In the genomic region with DNA sequence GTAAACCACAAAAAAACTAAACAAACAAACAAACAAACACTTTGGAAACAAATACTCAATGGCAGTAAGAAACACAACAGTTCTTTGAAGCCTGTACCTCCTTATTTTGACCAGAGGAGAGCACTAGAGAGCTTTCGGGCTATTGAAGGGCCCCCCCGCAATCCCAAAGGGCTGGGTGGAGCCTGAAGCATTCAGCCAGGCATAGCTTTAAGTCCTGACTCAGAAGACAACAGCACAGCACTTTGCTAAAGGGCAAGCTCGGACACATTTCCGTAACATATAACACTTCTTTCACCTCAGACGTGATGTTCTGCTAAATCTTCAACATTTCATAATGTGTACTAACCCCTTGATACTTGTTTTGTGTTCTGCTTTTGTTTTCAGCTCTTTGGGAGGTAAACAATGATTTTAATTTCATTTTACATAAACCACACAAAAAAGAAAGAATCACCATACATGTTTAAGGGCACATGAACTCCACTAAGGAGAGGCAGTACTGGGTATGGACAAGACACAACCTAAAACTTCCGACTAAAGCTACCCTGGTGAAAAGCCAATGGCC, we compare ENCODE assay signal across 1 cellular context.
TF ChIP-seq lines count a peak whose summit lies in the region.

No MANE protein-coding gene starts in this region.

TF ChIP-seq in HepG2, 621 proteins besides CTCF, POLR2A, EP300 and RAD21 (continued from another document):
- TF ChIP-seq, protein P1, sequence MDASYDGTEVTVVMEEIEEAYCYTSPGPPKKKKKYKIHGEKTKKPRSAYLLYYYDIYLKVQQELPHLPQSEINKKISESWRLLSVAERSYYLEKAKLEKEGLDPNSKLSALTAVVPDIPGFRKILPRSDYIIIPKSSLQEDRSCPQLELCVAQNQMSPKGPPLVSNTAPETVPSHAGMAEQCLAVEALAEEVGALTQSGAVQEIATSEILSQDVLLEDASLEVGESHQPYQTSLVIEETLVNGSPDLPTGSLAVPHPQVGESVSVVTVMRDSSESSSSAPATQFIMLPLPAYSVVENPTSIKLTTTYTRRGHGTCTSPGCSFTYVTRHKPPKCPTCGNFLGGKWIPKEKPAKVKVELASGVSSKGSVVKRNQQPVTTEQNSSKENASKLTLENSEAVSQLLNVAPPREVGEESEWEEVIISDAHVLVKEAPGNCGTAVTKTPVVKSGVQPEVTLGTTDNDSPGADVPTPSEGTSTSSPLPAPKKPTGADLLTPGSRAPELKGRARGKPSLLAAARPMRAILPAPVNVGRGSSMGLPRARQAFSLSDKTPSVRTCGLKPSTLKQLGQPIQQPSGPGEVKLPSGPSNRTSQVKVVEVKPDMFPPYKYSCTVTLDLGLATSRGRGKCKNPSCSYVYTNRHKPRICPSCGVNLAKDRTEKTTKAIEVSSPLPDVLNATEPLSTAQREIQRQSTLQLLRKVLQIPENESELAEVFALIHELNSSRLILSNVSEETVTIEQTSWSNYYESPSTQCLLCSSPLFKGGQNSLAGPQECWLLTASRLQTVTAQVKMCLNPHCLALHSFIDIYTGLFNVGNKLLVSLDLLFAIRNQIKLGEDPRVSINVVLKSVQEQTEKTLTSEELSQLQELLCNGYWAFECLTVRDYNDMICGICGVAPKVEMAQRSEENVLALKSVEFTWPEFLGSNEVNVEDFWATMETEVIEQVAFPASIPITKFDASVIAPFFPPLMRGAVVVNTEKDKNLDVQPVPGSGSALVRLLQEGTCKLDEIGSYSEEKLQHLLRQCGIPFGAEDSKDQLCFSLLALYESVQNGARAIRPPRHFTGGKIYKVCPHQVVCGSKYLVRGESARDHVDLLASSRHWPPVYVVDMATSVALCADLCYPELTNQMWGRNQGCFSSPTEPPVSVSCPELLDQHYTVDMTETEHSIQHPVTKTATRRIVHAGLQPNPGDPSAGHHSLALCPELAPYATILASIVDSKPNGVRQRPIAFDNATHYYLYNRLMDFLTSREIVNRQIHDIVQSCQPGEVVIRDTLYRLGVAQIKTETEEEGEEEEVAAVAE (CRISPR knock-in tag; IDR thresholded peaks at IDR 0.05; ENCODE audit: borderline replicate concordance), result peak; percentile 35; the same call in 1 of the 2 replicates
- TF ChIP-seq, protein P2, sequence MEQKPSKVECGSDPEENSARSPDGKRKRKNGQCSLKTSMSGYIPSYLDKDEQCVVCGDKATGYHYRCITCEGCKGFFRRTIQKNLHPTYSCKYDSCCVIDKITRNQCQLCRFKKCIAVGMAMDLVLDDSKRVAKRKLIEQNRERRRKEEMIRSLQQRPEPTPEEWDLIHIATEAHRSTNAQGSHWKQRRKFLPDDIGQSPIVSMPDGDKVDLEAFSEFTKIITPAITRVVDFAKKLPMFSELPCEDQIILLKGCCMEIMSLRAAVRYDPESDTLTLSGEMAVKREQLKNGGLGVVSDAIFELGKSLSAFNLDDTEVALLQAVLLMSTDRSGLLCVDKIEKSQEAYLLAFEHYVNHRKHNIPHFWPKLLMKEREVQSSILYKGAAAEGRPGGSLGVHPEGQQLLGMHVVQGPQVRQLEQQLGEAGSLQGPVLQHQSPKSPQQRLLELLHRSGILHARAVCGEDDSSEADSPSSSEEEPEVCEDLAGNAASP (CRISPR knock-in tag; IDR thresholded peaks at IDR 0.05; ENCODE audit: borderline replicate concordance), result 0 out of 2 replicates have a peak, but pooled peaks have one; percentile 32
- TF ChIP-seq ZNF792 (CRISPR knock-in tag; IDR thresholded peaks at IDR 0.05) (0 out of 2 replicates have a peak, but pooled peaks have one; percentile 25), THAP11 (CRISPR knock-in tag; IDR thresholded peaks at IDR 0.05) (peak; percentile 28; the same call in 1 of the 2 replicates), TP53 (CRISPR knock-in tag; conservative IDR thresholded peaks at IDR 0.05) (0 out of 2 replicates have a peak, but pooled peaks have one; percentile 39), IRF2 (CRISPR knock-in tag; IDR thresholded peaks at IDR 0.05) (peak; percentile 45; the same call in 1 of the 2 replicates), XRCC5 (optimal IDR thresholded peaks at IDR 0.05; ENCODE audit: low read length) (peak; percentile 55), SP140L (CRISPR knock-in tag; IDR thresholded peaks at IDR 0.05; ENCODE audit: borderline replicate concordance) (0 out of 2 replicates have a peak, but pooled peaks have one; percentile 61), FOXA3 (CRISPR knock-in tag; IDR thresholded peaks at IDR 0.05) (peak; percentile 30; the same call in 1 of the 2 replicates), TARDBP (CRISPR knock-in tag; IDR thresholded peaks at IDR 0.05) (peak; percentile 48; the same call in 1 of the 2 replicates), STAG1 (CRISPR knock-in tag; IDR thresholded peaks at IDR 0.05) (peak; percentile 95), SP5 (CRISPR knock-in tag; IDR thresholded peaks at IDR 0.05; ENCODE audit: borderline replicate concordance, low read depth) (peak; percentile 15; the same call in 1 of the 2 replicates), RXRB (CRISPR knock-in tag; IDR thresholded peaks at IDR 0.05; ENCODE audit: borderline replicate concordance) (peak; percentile 39; the same call in 1 of the 2 replicates), ZNF558 (CRISPR knock-in tag; IDR thresholded peaks at IDR 0.05; ENCODE audit: borderline replicate concordance) (no peak), JUNB (CRISPR knock-in tag; IDR thresholded peaks at IDR 0.05; ENCODE audit: borderline replicate concordance) (no peak), HOXA7 (CRISPR knock-in tag; IDR thresholded peaks at IDR 0.05) (no peak), ZNF292 (CRISPR knock-in tag; IDR thresholded peaks at IDR 0.05; ENCODE audit: borderline replicate concordance, low read depth) (0 out of 2 replicates have a peak, but pooled peaks have one; percentile 24), SMAD3 (CRISPR knock-in tag; IDR thresholded peaks at IDR 0.05) (peak; percentile 70; the same call in 1 of the 2 replicates), CHD2 (IDR thresholded peaks at IDR 0.05; ENCODE audit: low read depth, low read length) (no peak), FLYWCH1 (CRISPR knock-in tag; IDR thresholded peaks at IDR 0.05) (no peak), ELF3 (CRISPR knock-in tag; IDR thresholded peaks at IDR 0.05) (0 out of 2 replicates have a peak, but pooled peaks have one; percentile 41), REXO4 (CRISPR knock-in tag; IDR thresholded peaks at IDR 0.05; ENCODE audit: borderline replicate concordance) (no peak), FOSL2 (CRISPR knock-in tag; IDR thresholded peaks at IDR 0.05) (peak; percentile 50; the same call in 1 of the 2 replicates)
- TF ChIP-seq, protein P3, sequence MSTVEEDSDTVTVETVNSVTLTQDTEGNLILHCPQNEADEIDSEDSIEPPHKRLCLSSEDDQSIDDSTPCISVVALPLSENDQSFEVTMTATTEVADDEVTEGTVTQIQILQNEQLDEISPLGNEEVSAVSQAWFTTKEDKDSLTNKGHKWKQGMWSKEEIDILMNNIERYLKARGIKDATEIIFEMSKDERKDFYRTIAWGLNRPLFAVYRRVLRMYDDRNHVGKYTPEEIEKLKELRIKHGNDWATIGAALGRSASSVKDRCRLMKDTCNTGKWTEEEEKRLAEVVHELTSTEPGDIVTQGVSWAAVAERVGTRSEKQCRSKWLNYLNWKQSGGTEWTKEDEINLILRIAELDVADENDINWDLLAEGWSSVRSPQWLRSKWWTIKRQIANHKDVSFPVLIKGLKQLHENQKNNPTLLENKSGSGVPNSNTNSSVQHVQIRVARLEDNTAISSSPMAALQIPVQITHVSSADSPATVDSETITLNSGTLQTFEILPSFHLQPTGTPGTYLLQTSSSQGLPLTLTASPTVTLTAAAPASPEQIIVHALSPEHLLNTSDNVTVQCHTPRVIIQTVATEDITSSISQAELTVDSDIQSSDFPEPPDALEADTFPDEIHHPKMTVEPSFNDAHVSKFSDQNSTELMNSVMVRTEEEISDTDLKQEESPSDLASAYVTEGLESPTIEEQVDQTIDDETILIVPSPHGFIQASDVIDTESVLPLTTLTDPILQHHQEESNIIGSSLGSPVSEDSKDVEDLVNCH (CRISPR knock-in tag; IDR thresholded peaks at IDR 0.05), result no peak
- TF ChIP-seq, protein P4, sequence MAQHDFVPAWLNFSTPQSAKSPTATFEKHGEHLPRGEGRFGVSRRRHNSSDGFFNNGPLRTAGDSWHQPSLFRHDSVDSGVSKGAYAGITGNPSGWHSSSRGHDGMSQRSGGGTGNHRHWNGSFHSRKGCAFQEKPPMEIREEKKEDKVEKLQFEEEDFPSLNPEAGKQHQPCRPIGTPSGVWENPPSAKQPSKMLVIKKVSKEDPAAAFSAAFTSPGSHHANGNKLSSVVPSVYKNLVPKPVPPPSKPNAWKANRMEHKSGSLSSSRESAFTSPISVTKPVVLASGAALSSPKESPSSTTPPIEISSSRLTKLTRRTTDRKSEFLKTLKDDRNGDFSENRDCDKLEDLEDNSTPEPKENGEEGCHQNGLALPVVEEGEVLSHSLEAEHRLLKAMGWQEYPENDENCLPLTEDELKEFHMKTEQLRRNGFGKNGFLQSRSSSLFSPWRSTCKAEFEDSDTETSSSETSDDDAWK (CRISPR knock-in tag; IDR thresholded peaks at IDR 0.05), result no peak
- TF ChIP-seq, protein P5, sequence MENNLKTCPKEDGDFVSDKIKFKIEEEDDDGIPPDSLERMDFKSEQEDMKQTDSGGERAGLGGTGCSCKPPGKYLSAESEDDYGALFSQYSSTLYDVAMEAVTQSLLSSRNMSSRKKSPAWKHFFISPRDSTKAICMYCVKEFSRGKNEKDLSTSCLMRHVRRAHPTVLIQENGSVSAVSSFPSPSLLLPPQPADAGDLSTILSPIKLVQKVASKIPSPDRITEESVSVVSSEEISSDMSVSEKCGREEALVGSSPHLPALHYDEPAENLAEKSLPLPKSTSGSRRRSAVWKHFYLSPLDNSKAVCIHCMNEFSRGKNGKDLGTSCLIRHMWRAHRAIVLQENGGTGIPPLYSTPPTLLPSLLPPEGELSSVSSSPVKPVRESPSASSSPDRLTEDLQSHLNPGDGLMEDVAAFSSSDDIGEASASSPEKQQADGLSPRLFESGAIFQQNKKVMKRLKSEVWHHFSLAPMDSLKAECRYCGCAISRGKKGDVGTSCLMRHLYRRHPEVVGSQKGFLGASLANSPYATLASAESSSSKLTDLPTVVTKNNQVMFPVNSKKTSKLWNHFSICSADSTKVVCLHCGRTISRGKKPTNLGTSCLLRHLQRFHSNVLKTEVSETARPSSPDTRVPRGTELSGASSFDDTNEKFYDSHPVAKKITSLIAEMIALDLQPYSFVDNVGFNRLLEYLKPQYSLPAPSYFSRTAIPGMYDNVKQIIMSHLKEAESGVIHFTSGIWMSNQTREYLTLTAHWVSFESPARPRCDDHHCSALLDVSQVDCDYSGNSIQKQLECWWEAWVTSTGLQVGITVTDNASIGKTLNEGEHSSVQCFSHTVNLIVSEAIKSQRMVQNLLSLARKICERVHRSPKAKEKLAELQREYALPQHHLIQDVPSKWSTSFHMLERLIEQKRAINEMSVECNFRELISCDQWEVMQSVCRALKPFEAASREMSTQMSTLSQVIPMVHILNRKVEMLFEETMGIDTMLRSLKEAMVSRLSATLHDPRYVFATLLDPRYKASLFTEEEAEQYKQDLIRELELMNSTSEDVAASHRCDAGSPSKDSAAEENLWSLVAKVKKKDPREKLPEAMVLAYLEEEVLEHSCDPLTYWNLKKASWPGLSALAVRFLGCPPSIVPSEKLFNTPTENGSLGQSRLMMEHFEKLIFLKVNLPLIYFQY (CRISPR knock-in tag; IDR thresholded peaks at IDR 0.05; ENCODE audit: borderline replicate concordance), result 0 out of 2 replicates have a peak, but pooled peaks have one; percentile 50
- TF ChIP-seq, protein P6, sequence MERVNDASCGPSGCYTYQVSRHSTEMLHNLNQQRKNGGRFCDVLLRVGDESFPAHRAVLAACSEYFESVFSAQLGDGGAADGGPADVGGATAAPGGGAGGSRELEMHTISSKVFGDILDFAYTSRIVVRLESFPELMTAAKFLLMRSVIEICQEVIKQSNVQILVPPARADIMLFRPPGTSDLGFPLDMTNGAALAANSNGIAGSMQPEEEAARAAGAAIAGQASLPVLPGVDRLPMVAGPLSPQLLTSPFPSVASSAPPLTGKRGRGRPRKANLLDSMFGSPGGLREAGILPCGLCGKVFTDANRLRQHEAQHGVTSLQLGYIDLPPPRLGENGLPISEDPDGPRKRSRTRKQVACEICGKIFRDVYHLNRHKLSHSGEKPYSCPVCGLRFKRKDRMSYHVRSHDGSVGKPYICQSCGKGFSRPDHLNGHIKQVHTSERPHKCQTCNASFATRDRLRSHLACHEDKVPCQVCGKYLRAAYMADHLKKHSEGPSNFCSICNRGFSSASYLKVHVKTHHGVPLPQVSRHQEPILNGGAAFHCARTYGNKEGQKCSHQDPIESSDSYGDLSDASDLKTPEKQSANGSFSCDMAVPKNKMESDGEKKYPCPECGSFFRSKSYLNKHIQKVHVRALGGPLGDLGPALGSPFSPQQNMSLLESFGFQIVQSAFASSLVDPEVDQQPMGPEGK (CRISPR knock-in tag; IDR thresholded peaks at IDR 0.05), result peak; percentile 89
- TF ChIP-seq, protein P7, sequence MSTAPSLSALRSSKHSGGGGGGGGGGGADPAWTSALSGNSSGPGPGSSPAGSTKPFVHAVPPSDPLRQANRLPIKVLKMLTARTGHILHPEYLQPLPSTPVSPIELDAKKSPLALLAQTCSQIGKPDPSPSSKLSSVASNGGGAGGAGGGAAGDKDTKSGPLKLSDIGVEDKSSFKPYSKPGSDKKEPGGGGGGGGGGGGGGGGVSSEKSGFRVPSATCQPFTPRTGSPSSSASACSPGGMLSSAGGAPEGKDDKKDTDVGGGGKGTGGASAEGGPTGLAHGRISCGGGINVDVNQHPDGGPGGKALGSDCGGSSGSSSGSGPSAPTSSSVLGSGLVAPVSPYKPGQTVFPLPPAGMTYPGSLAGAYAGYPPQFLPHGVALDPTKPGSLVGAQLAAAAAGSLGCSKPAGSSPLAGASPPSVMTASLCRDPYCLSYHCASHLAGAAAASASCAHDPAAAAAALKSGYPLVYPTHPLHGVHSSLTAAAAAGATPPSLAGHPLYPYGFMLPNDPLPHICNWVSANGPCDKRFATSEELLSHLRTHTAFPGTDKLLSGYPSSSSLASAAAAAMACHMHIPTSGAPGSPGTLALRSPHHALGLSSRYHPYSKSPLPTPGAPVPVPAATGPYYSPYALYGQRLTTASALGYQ (CRISPR knock-in tag; IDR thresholded peaks at IDR 0.05), result 0 out of 2 replicates have a peak, but pooled peaks have one; percentile 22
- TF ChIP-seq, protein P8, sequence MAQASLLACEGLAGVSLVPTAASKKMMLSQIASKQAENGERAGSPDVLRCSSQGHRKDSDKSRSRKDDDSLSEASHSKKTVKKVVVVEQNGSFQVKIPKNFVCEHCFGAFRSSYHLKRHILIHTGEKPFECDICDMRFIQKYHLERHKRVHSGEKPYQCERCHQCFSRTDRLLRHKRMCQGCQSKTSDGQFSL (CRISPR knock-in tag; IDR thresholded peaks at IDR 0.05), result peak; percentile 84; the same call in 1 of the 2 replicates
- TF ChIP-seq, protein P9, sequence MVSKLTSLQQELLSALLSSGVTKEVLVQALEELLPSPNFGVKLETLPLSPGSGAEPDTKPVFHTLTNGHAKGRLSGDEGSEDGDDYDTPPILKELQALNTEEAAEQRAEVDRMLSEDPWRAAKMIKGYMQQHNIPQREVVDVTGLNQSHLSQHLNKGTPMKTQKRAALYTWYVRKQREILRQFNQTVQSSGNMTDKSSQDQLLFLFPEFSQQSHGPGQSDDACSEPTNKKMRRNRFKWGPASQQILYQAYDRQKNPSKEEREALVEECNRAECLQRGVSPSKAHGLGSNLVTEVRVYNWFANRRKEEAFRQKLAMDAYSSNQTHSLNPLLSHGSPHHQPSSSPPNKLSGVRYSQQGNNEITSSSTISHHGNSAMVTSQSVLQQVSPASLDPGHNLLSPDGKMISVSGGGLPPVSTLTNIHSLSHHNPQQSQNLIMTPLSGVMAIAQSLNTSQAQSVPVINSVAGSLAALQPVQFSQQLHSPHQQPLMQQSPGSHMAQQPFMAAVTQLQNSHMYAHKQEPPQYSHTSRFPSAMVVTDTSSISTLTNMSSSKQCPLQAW (CRISPR knock-in tag; IDR thresholded peaks at IDR 0.05), result peak; percentile 41; the same call in 1 of the 2 replicates
